ENCODE assay signal across 15 cellular contexts in genomic region chr4:102525099-102525498, GRCh38. TPM values are rescaled to one million over a fixed set of nuclear protein-coding genes. Genes with fewer than 3 reads are reported as not detected.
DNase-seq lines count a peak whose midpoint lies in the region; ATAC-seq and TF ChIP-seq lines count a peak whose summit lies in the region.
"Had no signal": no experiment of that assay in that cellular context is flagged by ENCODE, and none has a peak within 500 bp of the region (broad histone marks: within the 10 kb centered on the region; RNA-seq: fewer than 3 reads in every experiment).

No MANE protein-coding gene starts in this region.

- peak overlapping the region; percentile 44 for H3K4me3 Mint-ChIP-seq in activated CD4-positive, alpha-beta T cell treated with anti-CD3 and anti-CD28 coated beads, Interleukin-2, amount 10 ng/mL, durations not matched to agents 24 days and 14 days
- H3K4me3 Mint-ChIP-seq in activated naive CD8-positive, alpha-beta T cell treated with anti-CD3 and anti-CD28 coated beads, Interleukin-2, amount 50 U/mL, for 24 hours: peak overlapping the region; percentile 57
- H3K4me3 Mint-ChIP-seq: neural crest cell had no signal

- 89 to 93% methylated on average over 5 of the region's 5 CpGs for WGBS in thyroid gland, 2 donors

- no peaks in the 10 kb centered on the region for H3K4me1 ChIP-seq in mucosa of descending colon (ENCODE audit: low read depth)
- peaks cover 0 to 5% of the 10 kb centered on the region in 2 donors for H3K4me1 ChIP-seq in thyroid gland

- no peaks in the 10 kb centered on the region for H3K27me3 Mint-ChIP-seq in activated CD4-positive, alpha-beta T cell treated with anti-CD3 and anti-CD28 coated beads, Interleukin-2, amount 10 ng/mL, durations not matched to agents 24 days and 14 days
- no peaks in the 10 kb centered on the region for H3K27me3 Mint-ChIP-seq in activated naive CD8-positive, alpha-beta T cell treated with anti-CD3 and anti-CD28 coated beads, Interleukin-2, amount 50 U/mL, for 24 hours

- peak overlapping the region; percentile 42 for H3K27ac Mint-ChIP-seq in activated CD4-positive, alpha-beta T cell treated with anti-CD3 and anti-CD28 coated beads, Interleukin-2, amount 10 ng/mL, durations not matched to agents 24 days and 14 days
- H3K27ac Mint-ChIP-seq in activated naive CD8-positive, alpha-beta T cell treated with anti-CD3 and anti-CD28 coated beads, Interleukin-2, amount 50 U/mL, for 24 hours: peak overlapping the region; percentile 92

- no peaks in the 10 kb centered on the region for H3K9me3 Mint-ChIP-seq in activated CD4-positive, alpha-beta T cell treated with anti-CD3 and anti-CD28 coated beads, Interleukin-2, amount 10 ng/mL, durations not matched to agents 24 days and 14 days
- no peaks in the 10 kb centered on the region for H3K9me3 Mint-ChIP-seq in activated naive CD8-positive, alpha-beta T cell treated with anti-CD3 and anti-CD28 coated beads, Interleukin-2, amount 50 U/mL, for 24 hours
- H3K9me3 Mint-ChIP-seq: neural crest cell had no signal

- no peak for DNase-seq in activated CD4-positive, alpha-beta T cell treated with anti-CD3 and anti-CD28 coated beads, Interleukin-2, amount 10 ng/mL, durations not matched to agents 24 days and 14 days
- DNase-seq in activated CD4-positive, alpha-beta T cell treated with anti-CD3 and anti-CD28 coated beads, Interleukin-2, amount 50 U/mL, for 1 hour: no peak
- DNase-seq in NB4 (ENCODE audit: low read depth) (peak; percentile 78), mucosa of descending colon (no peak), ureter (ENCODE audit: low spot score) (no peak), thyroid gland (no peak)
- DNase-seq in activated naive CD8-positive, alpha-beta T cell treated with anti-CD3 and anti-CD28 coated beads, Interleukin-2, amount 50 U/mL, for 24 hours: no peak
- no peak for DNase-seq in stimulated activated CD4-positive, alpha-beta T cell treated with anti-CD3 and anti-CD28 coated beads, Interleukin-2, amount 100 ng/mL, for 48 hours
- DNase-seq: activated CD4-positive, CD25-positive, alpha-beta regulatory T cell treated with anti-CD3 and anti-CD28 coated beads, Interleukin-2, amount 50 U/mL, for 72 hours; DMS53; GOT3; left cardiac atrium; NCI-H526; Right ventricle myocardium superior had no signal

- intact Hi-C loops in activated CD4-positive, alpha-beta T cell treated with anti-CD3 and anti-CD28 coated beads, Interleukin-2, amount 10 ng/mL, durations not matched to agents 24 days and 14 days (cut with micrococcal nuclease): loop anchor here (5.0 to 10.0 kb wide), 2 partner anchors 260 to 302 kb away; partner anchors contain the start of gene UBE2D3
- intact Hi-C loops in mucosa of descending colon (cut with DNase I, micrococcal nuclease): no loop called here
- intact Hi-C loops in thyroid gland (cut with DNase I): no loop called here

- no peaks in the 10 kb centered on the region for H3K9me3 ChIP-seq in mucosa of descending colon
- no peaks in the 10 kb centered on the region for H3K9me3 ChIP-seq in thyroid gland

- H3K4me1 Mint-ChIP-seq in activated CD4-positive, alpha-beta T cell treated with anti-CD3 and anti-CD28 coated beads, Interleukin-2, amount 10 ng/mL, durations not matched to agents 24 days and 14 days: peaks cover 78% of the 10 kb centered on the region
- H3K4me1 Mint-ChIP-seq in activated naive CD8-positive, alpha-beta T cell treated with anti-CD3 and anti-CD28 coated beads, Interleukin-2, amount 50 U/mL, for 24 hours: peaks cover 98% of the 10 kb centered on the region

- H3K36me3 ChIP-seq in mucosa of descending colon (ENCODE audit: low read depth): no peaks in the 10 kb centered on the region
- H3K36me3 ChIP-seq in thyroid gland: no peaks in the 10 kb centered on the region

- H3K36me3 Mint-ChIP-seq in activated CD4-positive, alpha-beta T cell treated with anti-CD3 and anti-CD28 coated beads, Interleukin-2, amount 10 ng/mL, durations not matched to agents 24 days and 14 days (ENCODE audit: low read depth): peaks cover 40% of the 10 kb centered on the region
- peaks cover 51% of the 10 kb centered on the region for H3K36me3 Mint-ChIP-seq in activated naive CD8-positive, alpha-beta T cell treated with anti-CD3 and anti-CD28 coated beads, Interleukin-2, amount 50 U/mL, for 24 hours (ENCODE audit: low read depth)

- no peak for ATAC-seq in activated naive CD8-positive, alpha-beta T cell treated with anti-CD3 and anti-CD28 coated beads, Interleukin-2, amount 50 U/mL, for 24 hours
- ATAC-seq in mucosa of descending colon: peak; percentile 29

- H3K27me3 ChIP-seq in thyroid gland: no peaks in the 10 kb centered on the region

- no peak overlapping the region for H3K27ac ChIP-seq in thyroid gland

- no peak overlapping the region for H3K4me3 ChIP-seq in NB4 (ENCODE audit: low read depth, low read length)
- no peak overlapping the region for H3K4me3 ChIP-seq in mucosa of descending colon
- H3K4me3 ChIP-seq in thyroid gland (replicated peaks in 1 of 3): no peak overlapping the region

- TF ChIP-seq POLR2A in NB4 (IDR thresholded peaks at IDR 0.05; ENCODE audit: extremely low read depth, insufficient read length) (no peak), thyroid gland (IDR thresholded peaks at IDR 0.05) (no peak)

- no peak for TF ChIP-seq CTCF in NB4 (IDR thresholded peaks at IDR 0.05; ENCODE audit: low read depth, low read length)
- no peak for TF ChIP-seq CTCF in mucosa of descending colon (IDR thresholded peaks at IDR 0.05)
- TF ChIP-seq CTCF in thyroid gland (IDR thresholded peaks at IDR 0.05): no peak

RNA-seq across cellular contexts. Expression of gene NFKB1, which starts 23.9 kb away (rescaled TPM):
- 146 and 148 TPM in 2 replicates for total RNA-seq in activated CD4-positive, alpha-beta T cell treated with anti-CD3 and anti-CD28 coated beads, Interleukin-2, amount 10 ng/mL, durations not matched to agents 24 days and 14 days
- 10 to 100 TPM; 50.8 to 57.4 (median 53.6) TPM for total RNA-seq in mucosa of descending colon
- total RNA-seq in ureter: 55.4 TPM
- 10 to 100 TPM; 33.5 to 50.0 (median 41.8) TPM for total RNA-seq in thyroid gland
